Comparison of ENCODE assay signal across 7 cellular contexts in genomic region chr17:36842231-36842630, GRCh38.
"Had no signal": no experiment of that assay in that cellular context is flagged by ENCODE, and none has a peak within 500 bp of the region (broad histone marks: within the 10 kb centered on the region; RNA-seq: fewer than 3 reads in every experiment).

No MANE protein-coding gene starts in this region.

- H3K9me3 ChIP-seq: HAP-1 had no signal

- H3K9me3 Mint-ChIP-seq: HFFc6 had no signal

- H3K36me3 ChIP-seq: HAP-1 had no signal

- H2AFZ ChIP-seq: GM23248 had no signal

- ATAC-seq: HCT116 had no signal

- H3K4me3 Mint-ChIP-seq: HFFc6 had no signal

- DNase-seq: GM23248, GOT3, H9, HCEC 1CT, HFFc6 had no signal

- H3K27ac ChIP-seq: GM23248 had no signal

- H3K4me1 ChIP-seq: HAP-1 had no signal

- H3K27ac Mint-ChIP-seq: HFFc6 had no signal

- H3K4me3 ChIP-seq: GM23248, HAP-1 had no signal

- H3K9ac ChIP-seq: GM23248 had no signal
